Comparison of ENCODE assay signal across 21 cellular contexts in genomic region chr11:34139346-34139745, GRCh38.
"Had no signal": no experiment of that assay in that cellular context is flagged by ENCODE, and none has a peak within 500 bp of the region (broad histone marks: within the 10 kb centered on the region; RNA-seq: fewer than 3 reads in every experiment).

No MANE protein-coding gene starts in this region.

- H3K27me3 ChIP-seq: dorsolateral prefrontal cortex, esophagus muscularis mucosa, gastrocnemius medialis, heart right ventricle, left lung had no signal

- H3K27ac ChIP-seq: coronary artery, dorsolateral prefrontal cortex, epithelial cell of prostate, esophagus muscularis mucosa, gastrocnemius medialis, heart right ventricle, left lung, lower lobe of right lung had no signal

- H3K4me1 ChIP-seq: gastrocnemius medialis, left lung, lower lobe of right lung had no signal

- H3K9me3 Mint-ChIP-seq: memory B cell had no signal

- ATAC-seq: gastrocnemius medialis, heart right ventricle, left cardiac atrium, left lung, left ventricle myocardium superior, lower lobe of right lung had no signal

- H3K4me3 ChIP-seq: coronary artery, dorsolateral prefrontal cortex, esophagus muscularis mucosa, gastrocnemius medialis, heart right ventricle, left lung, lower lobe of right lung had no signal

- H3K27me3 Mint-ChIP-seq: memory B cell had no signal

- H3K27ac Mint-ChIP-seq: memory B cell had no signal

- DNase-seq: dermis blood vessel endothelial cell; dorsolateral prefrontal cortex; effector CD4-positive, alpha-beta T cell; effector memory CD4-positive, alpha-beta T cell; erythroblast; foreskin melanocyte; gastrocnemius medialis; glutamatergic neuron; head of caudate nucleus; heart right ventricle; hippocampal formation; left cardiac atrium; left ventricle myocardium superior; lower lobe of right lung; mesendoderm; midbrain had no signal

- H3K9me3 ChIP-seq: esophagus muscularis mucosa, gastrocnemius medialis, heart right ventricle, left lung, lower lobe of right lung had no signal

- H3K4me3 Mint-ChIP-seq: memory B cell had no signal
